In genomic region chr15:90901799-90902655, GRCh38 we compare ENCODE assay signal across 8 cellular contexts. TPM values are rescaled to one million over a fixed set of nuclear protein-coding genes. Genes with fewer than 3 reads are reported as not detected.
A peak's percentile ranks its signal among the peaks of the same experiment; 100 is the strongest.
DNase-seq lines count a peak whose midpoint lies in the region; ATAC-seq and TF ChIP-seq lines count a peak whose summit lies in the region.

No MANE protein-coding gene starts in this region.

- H3K36me3 Mint-ChIP-seq in endothelial cell (ENCODE audit: low read depth, unreplicated experiment), result peaks cover 15% of the 10 kb centered on the region

- peak; percentile 69 for ATAC-seq in GM19395 (IDR thresholded peaks at IDR 0.05; ENCODE audit: unreplicated experiment)
- ATAC-seq in HG03521 (IDR thresholded peaks at IDR 0.05; ENCODE audit: unreplicated experiment), result peak; percentile 50

- peaks cover 4% of the 10 kb centered on the region for H3K27me3 Mint-ChIP-seq in endothelial cell (ENCODE audit: unreplicated experiment)

- DNase-seq in COLO668 (lab: John Stamatoyannopoulos, UW; ENCODE audit: unreplicated experiment) (peak; percentile 87), NCI-H82 treated with DMSO at 0.1 percent for 48 hours (lab: John Stamatoyannopoulos, UW; ENCODE audit: unreplicated experiment) (peak; percentile 44), endothelial cell (ENCODE audit: low spot score) (peak; percentile 73), middle frontal gyrus (ENCODE audit: extremely low spot score, low spot score) (peak; percentile 63)
- peak; percentile 34 for DNase-seq in activated CD8-positive, alpha-beta memory T cell treated with anti-CD3 and anti-CD28 coated beads, Interleukin-2, amount 50 U/mL, for 24 hours (ENCODE audit: extremely low read depth)
- DNase-seq in stimulated activated CD8-positive, alpha-beta memory T cell treated with anti-CD3 and anti-CD28 coated beads, Interleukin-2, amount 100 ng/mL, for 1 hour (ENCODE audit: low read depth in 2 of 2), result peak; percentile 34 to 41

- H3K4me1 Mint-ChIP-seq in endothelial cell (ENCODE audit: unreplicated experiment), result peaks cover 12% of the 10 kb centered on the region

- peak overlapping the region; percentile 93 for H3K27ac Mint-ChIP-seq in endothelial cell (ENCODE audit: unreplicated experiment)

- peak; percentile 30 for TF ChIP-seq CTCF in endothelial cell (IDR thresholded peaks at IDR 0.05; ENCODE audit: unreplicated experiment)

- peak overlapping the region; percentile 97 for H3K4me3 Mint-ChIP-seq in endothelial cell (ENCODE audit: unreplicated experiment)

- H3K9me3 Mint-ChIP-seq in endothelial cell (ENCODE audit: unreplicated experiment), result no peaks in the 10 kb centered on the region

RNA-seq across cellular contexts. Expression of gene MAN2A2, which starts 1.1 kb away (rescaled TPM):
- total RNA-seq in endothelial cell (ENCODE audit: unreplicated experiment), result 72.2 TPM

RNA-seq across cellular contexts. Expression of gene FES, which starts 17.7 kb away (rescaled TPM):
- total RNA-seq in endothelial cell (ENCODE audit: unreplicated experiment), result 56.3 TPM

RNA-seq across cellular contexts. Expression of gene HDDC3, which starts 30.3 kb away (rescaled TPM):
- total RNA-seq in endothelial cell (ENCODE audit: unreplicated experiment), result 14.5 TPM

RNA-seq across cellular contexts. Expression of gene UNC45A, which starts 33.1 kb away (rescaled TPM):
- total RNA-seq in endothelial cell (ENCODE audit: unreplicated experiment), result 102 TPM

RNA-seq across cellular contexts. Expression of gene FURIN, which starts 33.6 kb away (rescaled TPM):
- 143 TPM for total RNA-seq in endothelial cell (ENCODE audit: unreplicated experiment)

Comparison
In these comparisons a context has a peak if more than half of its experiments do, and no peak if none do; other contexts are left out.
1. Peak in every context shown above with its lines: DNase-seq and ATAC-seq.
2. DNase-seq: peak in every context shown above with its lines; median percentile 87 in COLO668; 73 in endothelial cell; 63 in middle frontal gyrus; 44 in NCI-H82 treated with DMSO at 0.1 percent for 48 hours; 38 in stimulated activated CD8-positive, alpha-beta memory T cell treated with anti-CD3 and anti-CD28 coated beads, Interleukin-2, amount 100 ng/mL, for 1 hour; 34 in activated CD8-positive, alpha-beta memory T cell treated with anti-CD3 and anti-CD28 coated beads, Interleukin-2, amount 50 U/mL, for 24 hours.